Comparison of ENCODE assay signal across 13 cellular contexts in genomic region chr7:68199951-68200660, GRCh38.
DNase-seq lines count a peak whose midpoint lies in the region; ATAC-seq and TF ChIP-seq lines count a peak whose summit lies in the region.
"Had no signal": no experiment of that assay in that cellular context is flagged by ENCODE, and none has a peak within 500 bp of the region (broad histone marks: within the 10 kb centered on the region; RNA-seq: fewer than 3 reads in every experiment).

No MANE protein-coding gene starts in this region.

- H3K9me3 ChIP-seq in MG63 (no peaks in the 10 kb centered on the region), spleen (peaks cover 0 to 41% (median 10%) of the 10 kb centered on the region in 8 donors)

- no peak for ATAC-seq in HG03159 (IDR thresholded peaks at IDR 0.05; ENCODE audit: unreplicated experiment)
- ATAC-seq: CD8-positive, alpha-beta T cell had no signal

- in situ Hi-C loops in Caki2 (cut with HindIII; ENCODE audit: low pct_unique_long_range_greater_than_20kb, low sequenced_read_pairs): no loop called here
- in situ Hi-C loops in GM13977 (cut with MboI; ENCODE audit: low pct_unique_long_range_greater_than_20kb, low sequenced_read_pairs, unreplicated experiment): no loop called here

- H3K27me3 ChIP-seq in MG63 (no peaks in the 10 kb centered on the region), spleen (replicated peaks in 1 of 7) (no peaks in the 10 kb centered on the region)

- H3K4me3 ChIP-seq in MG63: no peak overlapping the region
- no peak overlapping the region for H3K4me3 ChIP-seq in spleen

- intact Hi-C loops in spleen (cut with DNase I; ENCODE audit: low total_unique reads): no loop called here

- WGBS in spleen, 5 donors: 68 to 80% (median 74%) methylated on average over 12 of the region's 12 CpGs

- no peak for TF ChIP-seq POLR2A in spleen (IDR thresholded peaks at IDR 0.05)

- H3K36me3 ChIP-seq in MG63: no peaks in the 10 kb centered on the region
- H3K36me3 ChIP-seq in spleen: no peaks in the 10 kb centered on the region

- DNase-seq in Caki2 (ENCODE audit: low read depth) (peak; percentile 18), MG63 (peak; percentile 23), astrocyte of the hippocampus (ENCODE audit: low read depth, low spot score) (peak; percentile 11), spleen (peak; percentile 9), middle frontal gyrus (ENCODE audit: extremely low spot score, low spot score) (no peak), GM13977 (ENCODE audit: low spot score) (no peak)
- DNase-seq: CD8-positive, alpha-beta T cell; COR-L47; GF-D8; HCEC 1CT; HFFc6 had no signal

- H3K27ac ChIP-seq in spleen: no peak overlapping the region
- H3K27ac ChIP-seq: HL-60 had no signal

- H3K4me1 ChIP-seq in spleen: no peaks in the 10 kb centered on the region

- TF ChIP-seq CTCF in spleen (IDR thresholded peaks at IDR 0.05 in 8 of 11, conservative IDR thresholded peaks at IDR 0.05 in 3 of 11) (no peak), GM13977 (IDR thresholded peaks at IDR 0.05; ENCODE audit: extremely low read depth, insufficient read depth, missing control alignments) (no peak)

Comparison
In these comparisons a context has a peak if more than half of its experiments do, and no peak if none do; other contexts are left out.
1. DNase-seq: peak in Caki2 (single experiment), MG63 (single experiment), astrocyte of the hippocampus (single experiment) and spleen (single experiment); none in middle frontal gyrus (single experiment) and GM13977 (single experiment).